19 cellular contexts compared by ENCODE assay signal in genomic region chr2:222239945-222240675, GRCh38. TPM values are rescaled to one million over a fixed set of nuclear protein-coding genes. Genes with fewer than 3 reads are reported as not detected.
DNase-seq lines count a peak whose midpoint lies in the region; ATAC-seq and TF ChIP-seq lines count a peak whose summit lies in the region.
"Had no signal": no experiment of that assay in that cellular context is flagged by ENCODE, and none has a peak within 500 bp of the region (broad histone marks: within the 10 kb centered on the region; RNA-seq: fewer than 3 reads in every experiment).

No MANE protein-coding gene starts in this region.

- H3K4me3 ChIP-seq in endocrine pancreas (ENCODE audit: control insufficient read depth, insufficient read depth, low read length), result peak overlapping the region; percentile 41
- H3K4me3 ChIP-seq in upper lobe of right lung, result no peak overlapping the region
- H3K4me3 ChIP-seq in upper lobe of left lung, result no peak overlapping the region
- H3K4me3 ChIP-seq: coronary artery had no signal

- H3K9ac ChIP-seq in endocrine pancreas (ENCODE audit: control insufficient read depth, insufficient read depth, low read length), result no peak overlapping the region

- H3K27me3 ChIP-seq in endocrine pancreas (ENCODE audit: control insufficient read depth, insufficient read depth, low read length), result peaks cover 3% of the 10 kb centered on the region
- peaks cover 43% of the 10 kb centered on the region for H3K27me3 ChIP-seq in upper lobe of right lung
- peaks cover 0 to 6% (median 3%) of the 10 kb centered on the region in 4 donors for H3K27me3 ChIP-seq in upper lobe of left lung

- WGBS in upper lobe of left lung, 2 donors, result 7 to 10% methylated on average over 15 of the region's 15 CpGs

- no peaks in the 10 kb centered on the region for H3K36me3 ChIP-seq in endocrine pancreas (ENCODE audit: control insufficient read depth, insufficient read depth, low read length)
- H3K36me3 ChIP-seq in upper lobe of right lung, result no peaks in the 10 kb centered on the region
- H3K36me3 ChIP-seq in upper lobe of left lung, result no peaks in the 10 kb centered on the region

- DNase-seq in NCI-H524 (lab: John Stamatoyannopoulos, UW) (peak; percentile 44 to 69), NCI-H524 treated with DMSO at 0.1 percent for 48 hours (lab: John Stamatoyannopoulos, UW) (no peak), iPS-NIHi11 (ENCODE audit: low spot score) (peak; percentile 30), upper lobe of right lung (no peak), NCI-H226 (no peak), D341Med (ENCODE audit: low spot score) (no peak), upper lobe of left lung (no peak)
- DNase-seq: activated CD4-positive, alpha-beta T cell treated with anti-CD3 and anti-CD28 coated beads, Interleukin-2, amount 10 ng/mL, durations not matched to agents 7 days and 5 days; activated naive CD4-positive, alpha-beta T cell treated with anti-CD3 and anti-CD28 coated beads for 36 hours; DND-41; IMR-90; islet precursor cell; MM.1S; NCI-H2081 treated with DMSO at 0.1 percent for 48 hours; RPMI8226 had no signal

- H3K9me3 ChIP-seq in endocrine pancreas (ENCODE audit: control insufficient read depth, low read length), result no peaks in the 10 kb centered on the region
- H3K9me3 ChIP-seq in upper lobe of right lung, result no peaks in the 10 kb centered on the region
- no peaks in the 10 kb centered on the region for H3K9me3 ChIP-seq in upper lobe of left lung

- ATAC-seq in upper lobe of right lung (peak; percentile 39), upper lobe of left lung (ENCODE audit: low FRiP score in 2 of 2) (no peak)

- intact Hi-C loops in upper lobe of right lung (cut with DNase I), result no loop called here

- H3K4me1 ChIP-seq in endocrine pancreas (ENCODE audit: control insufficient read depth, insufficient read depth, low read length), result no peaks in the 10 kb centered on the region
- no peaks in the 10 kb centered on the region for H3K4me1 ChIP-seq in upper lobe of right lung
- H3K4me1 ChIP-seq in upper lobe of left lung, result no peaks in the 10 kb centered on the region

- TF ChIP-seq POLR2A in upper lobe of left lung (IDR thresholded peaks at IDR 0.05), result no peak

- TF ChIP-seq CTCF in upper lobe of right lung (IDR thresholded peaks at IDR 0.05) (no peak), upper lobe of left lung (IDR thresholded peaks at IDR 0.05) (no peak)

- no peak for TF ChIP-seq EP300 in upper lobe of left lung (IDR thresholded peaks at IDR 0.05)

- H3K27ac ChIP-seq in upper lobe of right lung (no peak overlapping the region), upper lobe of left lung (no peak overlapping the region)
- H3K27ac ChIP-seq: coronary artery, epithelial cell of prostate had no signal

RNA-seq across cellular contexts. Expression of gene PAX3, which starts 58.7 kb away (rescaled TPM):
- total RNA-seq in upper lobe of right lung, result not detected
- total RNA-seq in upper lobe of left lung, result 1 to 10 TPM in 1 of 6 donors, not detected in 5; 1.0 TPM
- total RNA-seq: activated CD4-positive, alpha-beta T cell treated with anti-CD3 and anti-CD28 coated beads, Interleukin-2, amount 10 ng/mL, durations not matched to agents 7 days and 5 days; activated naive CD4-positive, alpha-beta T cell treated with anti-CD3 and anti-CD28 coated beads for 36 hours; astrocyte; IMR-90 had no signal

Comparison
In these comparisons a context has a peak if more than half of its experiments do, and no peak if none do; other contexts are left out.
1. DNase-seq: peak in NCI-H524 (2 of 2) and iPS-NIHi11 (single experiment); none in NCI-H524 treated with DMSO at 0.1 percent for 48 hours (single experiment), upper lobe of right lung (single experiment), NCI-H226 (single experiment), D341Med (single experiment) and upper lobe of left lung (0 of 2).